2 cellular contexts compared by ENCODE assay signal in the genomic region with DNA sequence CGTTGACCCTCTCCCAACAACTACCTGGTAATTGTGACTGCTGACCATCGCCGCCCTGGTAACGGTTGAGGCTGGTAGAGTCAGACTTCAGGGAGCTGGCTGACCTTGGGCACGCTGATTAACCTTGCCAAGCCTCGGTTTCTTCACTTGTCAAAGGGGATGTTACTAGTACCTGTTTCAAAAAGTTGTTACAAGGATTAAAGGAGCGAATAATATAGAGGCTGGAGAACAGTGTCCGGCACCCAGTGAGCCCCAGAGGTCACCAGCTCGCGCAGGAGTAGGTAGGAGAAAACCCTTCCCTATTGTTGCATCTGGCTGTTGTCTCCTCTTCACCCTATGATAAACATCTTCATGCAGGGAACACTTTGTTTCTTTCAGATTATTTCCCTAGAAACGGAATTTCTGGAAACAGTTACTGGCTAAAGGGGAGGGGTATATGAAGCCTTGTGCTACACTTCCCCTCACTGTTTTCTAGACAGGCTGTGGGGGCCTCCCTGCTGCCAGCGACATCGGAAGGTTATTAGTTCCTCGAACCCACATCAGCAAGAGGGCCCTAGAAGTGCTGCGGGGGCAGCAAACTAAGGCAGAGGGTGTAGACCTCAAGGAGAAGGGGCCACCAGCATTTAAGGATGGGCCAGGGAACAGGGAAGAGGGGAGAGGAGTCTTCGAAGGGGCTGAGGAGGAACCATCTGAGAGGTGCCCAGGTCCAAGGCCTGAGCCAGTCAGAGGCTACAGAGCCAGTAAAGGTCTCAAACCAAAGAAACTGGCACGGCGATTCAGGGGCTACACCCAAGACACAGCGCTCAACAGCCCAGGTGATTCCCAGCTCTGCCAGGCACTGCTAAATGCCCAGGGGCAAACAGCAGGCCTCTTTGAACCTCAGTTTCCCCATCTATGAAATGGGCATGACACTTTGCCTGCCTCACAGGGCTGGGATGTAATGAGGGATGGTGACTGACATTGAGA.
TF ChIP-seq lines count a peak whose summit lies in the region.

No MANE protein-coding gene starts in this region.

TF ChIP-seq in SK-N-SH, 30 proteins besides CTCF, POLR2A, EP300 and RAD21 (continued from another document):
- TF ChIP-seq, protein P1, sequence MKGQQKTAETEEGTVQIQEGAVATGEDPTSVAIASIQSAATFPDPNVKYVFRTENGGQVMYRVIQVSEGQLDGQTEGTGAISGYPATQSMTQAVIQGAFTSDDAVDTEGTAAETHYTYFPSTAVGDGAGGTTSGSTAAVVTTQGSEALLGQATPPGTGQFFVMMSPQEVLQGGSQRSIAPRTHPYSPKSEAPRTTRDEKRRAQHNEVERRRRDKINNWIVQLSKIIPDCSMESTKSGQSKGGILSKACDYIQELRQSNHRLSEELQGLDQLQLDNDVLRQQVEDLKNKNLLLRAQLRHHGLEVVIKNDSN (IDR thresholded peaks at IDR 0.05; ENCODE audit: borderline replicate concordance, low read depth), result no peak
- no peak for TF ChIP-seq MXI1 (IDR thresholded peaks at IDR 0.05; ENCODE audit: low read depth, low read length)
- TF ChIP-seq MAX (IDR thresholded peaks at IDR 0.05; ENCODE audit: low read depth), result no peak

TF ChIP-seq in SK-N-SH treated with all-trans-retinoic acid at 6 μM for 48 hours, 23 proteins besides CTCF, POLR2A, EP300 and RAD21 (continued from another document):
- TF ChIP-seq, protein P2, sequence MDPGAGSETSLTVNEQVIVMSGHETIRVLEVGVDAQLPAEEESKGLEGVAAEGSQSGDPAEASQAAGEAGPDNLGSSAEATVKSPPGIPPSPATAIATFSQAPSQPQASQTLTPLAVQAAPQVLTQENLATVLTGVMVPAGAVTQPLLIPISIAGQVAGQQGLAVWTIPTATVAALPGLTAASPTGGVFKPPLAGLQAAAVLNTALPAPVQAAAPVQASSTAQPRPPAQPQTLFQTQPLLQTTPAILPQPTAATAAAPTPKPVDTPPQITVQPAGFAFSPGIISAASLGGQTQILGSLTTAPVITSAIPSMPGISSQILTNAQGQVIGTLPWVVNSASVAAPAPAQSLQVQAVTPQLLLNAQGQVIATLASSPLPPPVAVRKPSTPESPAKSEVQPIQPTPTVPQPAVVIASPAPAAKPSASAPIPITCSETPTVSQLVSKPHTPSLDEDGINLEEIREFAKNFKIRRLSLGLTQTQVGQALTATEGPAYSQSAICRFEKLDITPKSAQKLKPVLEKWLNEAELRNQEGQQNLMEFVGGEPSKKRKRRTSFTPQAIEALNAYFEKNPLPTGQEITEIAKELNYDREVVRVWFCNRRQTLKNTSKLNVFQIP (CRISPR knock-in tag; IDR thresholded peaks at IDR 0.05; ENCODE audit: borderline replicate concordance, low read depth), result no peak
- TF ChIP-seq TOX (CRISPR knock-in tag; IDR thresholded peaks at IDR 0.05; ENCODE audit: borderline replicate concordance), result no peak
- TF ChIP-seq TSHZ2 (CRISPR knock-in tag; IDR thresholded peaks at IDR 0.05), result no peak
- no peak for TF ChIP-seq PPARA (CRISPR knock-in tag; IDR thresholded peaks at IDR 0.05; ENCODE audit: borderline replicate concordance)
- TF ChIP-seq OSR1 (CRISPR knock-in tag; IDR thresholded peaks at IDR 0.05), result no peak
- TF ChIP-seq, protein P3, sequence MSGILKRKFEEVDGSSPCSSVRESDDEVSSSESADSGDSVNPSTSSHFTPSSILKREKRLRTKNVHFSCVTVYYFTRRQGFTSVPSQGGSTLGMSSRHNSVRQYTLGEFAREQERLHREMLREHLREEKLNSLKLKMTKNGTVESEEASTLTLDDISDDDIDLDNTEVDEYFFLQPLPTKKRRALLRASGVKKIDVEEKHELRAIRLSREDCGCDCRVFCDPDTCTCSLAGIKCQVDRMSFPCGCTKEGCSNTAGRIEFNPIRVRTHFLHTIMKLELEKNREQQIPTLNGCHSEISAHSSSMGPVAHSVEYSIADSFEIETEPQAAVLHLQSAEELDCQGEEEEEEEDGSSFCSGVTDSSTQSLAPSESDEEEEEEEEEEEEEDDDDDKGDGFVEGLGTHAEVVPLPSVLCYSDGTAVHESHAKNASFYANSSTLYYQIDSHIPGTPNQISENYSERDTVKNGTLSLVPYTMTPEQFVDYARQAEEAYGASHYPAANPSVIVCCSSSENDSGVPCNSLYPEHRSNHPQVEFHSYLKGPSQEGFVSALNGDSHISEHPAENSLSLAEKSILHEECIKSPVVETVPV (CRISPR knock-in tag; IDR thresholded peaks at IDR 0.05), result no peak
- TF ChIP-seq ZNF565 (CRISPR knock-in tag; conservative IDR thresholded peaks at IDR 0.05; ENCODE audit: low read depth), result no peak
- TF ChIP-seq ISL1 (CRISPR knock-in tag; IDR thresholded peaks at IDR 0.05), result no peak
- no peak for TF ChIP-seq RARB (CRISPR knock-in tag; IDR thresholded peaks at IDR 0.05)
- no peak for TF ChIP-seq BACH2 (CRISPR knock-in tag; IDR thresholded peaks at IDR 0.05; ENCODE audit: borderline replicate concordance)
- TF ChIP-seq ARNTL (CRISPR knock-in tag; IDR thresholded peaks at IDR 0.05; ENCODE audit: borderline replicate concordance, low read depth), result no peak
